17 cellular contexts compared by ENCODE assay signal in the genomic region with DNA sequence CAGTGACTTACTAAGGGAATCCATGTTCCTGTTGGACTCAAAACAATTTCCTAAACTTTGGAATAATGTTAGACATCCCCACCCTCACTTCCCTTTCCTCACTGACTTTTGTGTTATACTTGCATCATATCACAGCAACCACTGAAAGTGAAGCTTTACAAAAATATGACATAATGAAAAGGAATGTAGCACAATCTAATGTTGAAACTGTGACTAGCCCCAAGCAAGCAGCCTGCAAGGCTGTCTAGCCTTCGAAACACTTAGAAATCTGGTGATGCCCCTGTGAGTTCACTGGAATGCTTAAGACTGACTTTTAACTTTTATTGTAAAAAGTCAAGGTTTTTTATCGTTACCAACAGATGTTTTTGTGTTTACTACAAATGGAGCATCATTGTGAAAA.
A peak's percentile ranks its signal among the peaks of the same experiment; 100 is the strongest.
DNase-seq lines count a peak whose midpoint lies in the region; ATAC-seq and TF ChIP-seq lines count a peak whose summit lies in the region.
"Had no signal": no experiment of that assay in that cellular context is flagged by ENCODE, and none has a peak within 500 bp of the region (broad histone marks: within the 10 kb centered on the region; RNA-seq: fewer than 3 reads in every experiment).

No MANE protein-coding gene starts in this region.

- H3K27me3 ChIP-seq in mesenchymal stem cell (ENCODE audit: control insufficient read depth in 1 of 2, insufficient read depth in 1 of 2, low read length in 2 of 2): no peaks in the 10 kb centered on the region
- H3K27me3 ChIP-seq: heart right ventricle had no signal

- H2BK120ac ChIP-seq in mesenchymal stem cell (ENCODE audit: low read depth, low read length): no peak overlapping the region

- H3K18ac ChIP-seq in mesenchymal stem cell (ENCODE audit: low read depth in 1 of 2, low read length in 2 of 2): no peak overlapping the region

- H2AFZ ChIP-seq in mesenchymal stem cell (ENCODE audit: low read depth, low read length): no peak overlapping the region

- no peak for TF ChIP-seq CTCF in cardiac fibroblast (IDR thresholded peaks at IDR 0.05; ENCODE audit: low read depth, low read length)

- no peak overlapping the region for H3K4me3 ChIP-seq in cardiac fibroblast (replicated peaks in 1 of 2; ENCODE audit: low read depth in 2 of 2, low read length in 2 of 2)
- H3K4me3 ChIP-seq in mesenchymal stem cell (ENCODE audit: insufficient read depth in 1 of 2, low read depth in 1 of 2, low read length in 2 of 2): no peak overlapping the region
- H3K4me3 ChIP-seq: heart right ventricle had no signal

- ATAC-seq in GM19395 (IDR thresholded peaks at IDR 0.05; ENCODE audit: unreplicated experiment) (no peak), GM18502 (IDR thresholded peaks at IDR 0.05; ENCODE audit: poor library complexity, unreplicated experiment) (no peak)
- ATAC-seq: activated naive CD8-positive, alpha-beta T cell treated with anti-CD3 and anti-CD28 coated beads, Interleukin-2, amount 50 U/mL, for 24 hours; heart right ventricle; right cardiac atrium had no signal

- no peak overlapping the region for H3K23ac ChIP-seq in mesenchymal stem cell (ENCODE audit: low read length in 2 of 2)

- no peaks in the 10 kb centered on the region for H3K36me3 ChIP-seq in mesenchymal stem cell (ENCODE audit: control insufficient read depth in 1 of 2, insufficient read depth in 2 of 2, low read depth in 1 of 2, low read length in 2 of 2)
- H3K36me3 ChIP-seq: heart right ventricle had no signal

- peak overlapping the region; percentile 28 for H3K9ac ChIP-seq in mesenchymal stem cell (ENCODE audit: low read length)

- no peak overlapping the region for H2BK15ac ChIP-seq in mesenchymal stem cell (ENCODE audit: low read depth, poor library complexity, severe bottlenecking)

- no peak overlapping the region for H3K4me2 ChIP-seq in mesenchymal stem cell (ENCODE audit: low read length, poor library complexity, severe bottlenecking)

- H3K9me3 ChIP-seq in mesenchymal stem cell (ENCODE audit: control insufficient read depth, low read length): no peaks in the 10 kb centered on the region

- no peak overlapping the region for H2AK5ac ChIP-seq in mesenchymal stem cell (ENCODE audit: low read length, severe bottlenecking)

- H3K4ac ChIP-seq in mesenchymal stem cell (ENCODE audit: low read depth in 1 of 2, low read length in 2 of 2): no peak overlapping the region

- H4K8ac ChIP-seq in mesenchymal stem cell (ENCODE audit: low read length): no peak overlapping the region

- peak; percentile 20 for DNase-seq in AG08396 (ENCODE audit: low spot score)
- peak; percentile 74 for DNase-seq in HS-5 (ENCODE audit: low read depth)
- DNase-seq in cardiac fibroblast (ENCODE audit: low read depth in 2 of 2): peak; percentile 71 to 92
- DNase-seq in mesenchymal stem cell: peak; percentile 2
- no peak for DNase-seq in activated CD8-positive, alpha-beta memory T cell treated with anti-CD3 and anti-CD28 coated beads, Interleukin-2, amount 50 U/mL, for 4 hours
- no peak for DNase-seq in OCI-M2 (lab: John Stamatoyannopoulos, UW; ENCODE audit: unreplicated experiment)
- DNase-seq: activated naive CD8-positive, alpha-beta T cell treated with anti-CD3 and anti-CD28 coated beads, Interleukin-2, amount 50 U/mL, for 24 hours; activated T-cell treated with anti-CD3 and anti-CD28 coated beads, Interleukin-2, amount 50 U/mL, for 48 hours; heart right ventricle; islet precursor cell; midbrain; NCI-H2107; NCI-H69; right cardiac atrium; stimulated activated CD4-positive, alpha-beta T cell treated with anti-CD3 and anti-CD28 coated beads, Interleukin-1b, Interleukin-23, amount 100 ng/mL, for 48 hours had no signal

- H2BK12ac ChIP-seq in mesenchymal stem cell (ENCODE audit: low read length in 2 of 2): no peak overlapping the region

- H3K27ac ChIP-seq in mesenchymal stem cell (ENCODE audit: low read length, poor library complexity, severe bottlenecking): no peak overlapping the region
- H3K27ac ChIP-seq: heart right ventricle had no signal

- no peaks in the 10 kb centered on the region for H3K4me1 ChIP-seq in mesenchymal stem cell (ENCODE audit: control insufficient read depth, insufficient read depth, low read depth, low read length)
- H3K4me1 ChIP-seq: heart right ventricle had no signal

- H2BK5ac ChIP-seq in mesenchymal stem cell (ENCODE audit: low read depth, low read length, poor library complexity, severe bottlenecking): no peak overlapping the region

- H3K14ac ChIP-seq in mesenchymal stem cell (ENCODE audit: low read length in 2 of 2): no peak overlapping the region

- no peaks in the 10 kb centered on the region for H3K79me1 ChIP-seq in mesenchymal stem cell (replicated peaks; ENCODE audit: low read length, poor library complexity, severe bottlenecking)

- WGBS in mesenchymal stem cell: 89% methylated on average over 1 of the region's 2 CpGs

- no peak overlapping the region for H4K91ac ChIP-seq in mesenchymal stem cell (ENCODE audit: low read length)

Comparison
In these comparisons a context has a peak if more than half of its experiments do, and no peak if none do; other contexts are left out.
1. DNase-seq: peak in AG08396 (single experiment), HS-5 (single experiment), cardiac fibroblast (2 of 2) and mesenchymal stem cell (single experiment); none in activated CD8-positive, alpha-beta memory T cell treated with anti-CD3 and anti-CD28 coated beads, Interleukin-2, amount 50 U/mL, for 4 hours (single experiment) and OCI-M2 (single experiment).